Comparison of ENCODE assay signal across 17 cellular contexts in the genomic region with DNA sequence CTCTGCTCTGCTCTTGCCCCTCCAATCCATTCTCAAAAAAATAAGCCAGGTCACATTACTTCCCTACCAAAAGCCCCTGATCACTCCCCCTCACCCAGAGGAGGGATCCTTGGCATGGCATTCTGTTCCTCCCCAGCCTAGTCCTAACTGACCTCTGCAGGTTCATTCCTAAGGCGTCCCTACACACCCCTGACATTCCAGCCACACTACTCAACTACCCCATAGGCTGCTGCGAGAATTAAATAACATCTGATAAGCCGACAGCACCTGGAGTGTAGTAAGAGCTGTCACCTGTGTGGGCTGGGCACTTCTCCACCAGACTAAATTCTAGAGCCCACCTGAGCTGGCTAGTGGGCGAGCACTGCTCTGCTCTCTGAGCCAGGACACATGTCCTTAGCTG. TPM values are rescaled to one million over a fixed set of nuclear protein-coding genes. Genes with fewer than 3 reads are reported as not detected.
A peak's percentile ranks its signal among the peaks of the same experiment; 100 is the strongest.
DNase-seq lines count a peak whose midpoint lies in the region; ATAC-seq and TF ChIP-seq lines count a peak whose summit lies in the region.
"Had no signal": no experiment of that assay in that cellular context is flagged by ENCODE, and none has a peak within 500 bp of the region (broad histone marks: within the 10 kb centered on the region; RNA-seq: fewer than 3 reads in every experiment).

No MANE protein-coding gene starts in this region.

- H3K4me1 Mint-ChIP-seq in activated naive CD8-positive, alpha-beta T cell treated with anti-CD3 and anti-CD28 coated beads for 36 hours = peaks cover 26% of the 10 kb centered on the region
- H3K4me1 Mint-ChIP-seq in activated naive CD8-positive, alpha-beta T cell treated with anti-CD3 and anti-CD28 coated beads, Interleukin-2, amount 50 U/mL, for 24 hours = peaks cover 45% of the 10 kb centered on the region
- peaks cover 33% of the 10 kb centered on the region for H3K4me1 Mint-ChIP-seq in activated CD8-positive, alpha-beta T cell treated with anti-CD3 and anti-CD28 coated beads for 36 hours (ENCODE audit: low read depth)
- peaks cover 37% of the 10 kb centered on the region for H3K4me1 Mint-ChIP-seq in memory B cell

- H3K27me3 ChIP-seq in vagina = no peaks in the 10 kb centered on the region
- H3K27me3 ChIP-seq: MG63 had no signal

- no peaks in the 10 kb centered on the region for H3K36me3 ChIP-seq in vagina
- H3K36me3 ChIP-seq: MG63 had no signal

- no peak for ATAC-seq in activated naive CD8-positive, alpha-beta T cell treated with anti-CD3 and anti-CD28 coated beads, Interleukin-2, amount 50 U/mL, for 24 hours
- ATAC-seq in activated CD8-positive, alpha-beta T cell treated with anti-CD3 and anti-CD28 coated beads for 36 hours = no peak
- ATAC-seq in memory B cell (ENCODE audit: low read depth) (no peak), HG02763 (IDR thresholded peaks at IDR 0.05; ENCODE audit: unreplicated experiment) (no peak), HG03571 (IDR thresholded peaks at IDR 0.05; ENCODE audit: unreplicated experiment) (no peak)

- CTCF ChIA-PET in activated CD8-positive, alpha-beta T cell treated with anti-CD3 and anti-CD28 coated beads for 36 hours (lab: Charles Lee) = interaction anchor here (1.0 to 3.6 kb wide), 6 partner anchors 9 to 629 kb away, joined by 3 to 15 read pairs (median 3); a partner anchor contains a TSS

- TF ChIP-seq CTCF in activated CD8-positive, alpha-beta T cell treated with anti-CD3 and anti-CD28 coated beads for 36 hours (IDR thresholded peaks at IDR 0.05) = no peak
- TF ChIP-seq CTCF in vagina (IDR thresholded peaks at IDR 0.05) = no peak

- no peak for DNase-seq in activated naive CD8-positive, alpha-beta T cell treated with anti-CD3 and anti-CD28 coated beads for 36 hours
- DNase-seq in activated naive CD8-positive, alpha-beta T cell treated with anti-CD3 and anti-CD28 coated beads, Interleukin-2, amount 50 U/mL, for 24 hours = no peak
- DNase-seq in activated CD8-positive, alpha-beta T cell treated with anti-CD3 and anti-CD28 coated beads for 36 hours = no peak
- DNase-seq in memory B cell (ENCODE audit: low spot score in 2 of 2) = no peak
- DNase-seq in vagina (ENCODE audit: extremely low spot score in 2 of 2) = no peak
- DNase-seq in medulla oblongata (ENCODE audit: extremely low spot score) = no peak
- DNase-seq: activated effector memory CD4-positive, alpha-beta T cell treated with Interleukin-2 at 50 U/mL for 16 hours; DMS79 treated with DMSO at 0.1 percent for 48 hours; effector memory CD4-positive, alpha-beta T cell; NCI-H187 treated with DMSO at 0.1 percent for 48 hours; RPMI8226; stimulated activated naive CD4-positive, alpha-beta T cell had no signal

- H3K9me3 Mint-ChIP-seq in activated naive CD8-positive, alpha-beta T cell treated with anti-CD3 and anti-CD28 coated beads for 36 hours = no peaks in the 10 kb centered on the region
- no peaks in the 10 kb centered on the region for H3K9me3 Mint-ChIP-seq in activated naive CD8-positive, alpha-beta T cell treated with anti-CD3 and anti-CD28 coated beads, Interleukin-2, amount 50 U/mL, for 24 hours
- no peaks in the 10 kb centered on the region for H3K9me3 Mint-ChIP-seq in activated CD8-positive, alpha-beta T cell treated with anti-CD3 and anti-CD28 coated beads for 36 hours
- no peaks in the 10 kb centered on the region for H3K9me3 Mint-ChIP-seq in memory B cell
- H3K9me3 Mint-ChIP-seq: type B pancreatic cell had no signal

- H3K9me3 ChIP-seq in vagina = no peaks in the 10 kb centered on the region
- H3K9me3 ChIP-seq: MG63 had no signal

- H3K27me3 Mint-ChIP-seq in activated naive CD8-positive, alpha-beta T cell treated with anti-CD3 and anti-CD28 coated beads for 36 hours = no peaks in the 10 kb centered on the region
- no peaks in the 10 kb centered on the region for H3K27me3 Mint-ChIP-seq in activated naive CD8-positive, alpha-beta T cell treated with anti-CD3 and anti-CD28 coated beads, Interleukin-2, amount 50 U/mL, for 24 hours
- H3K27me3 Mint-ChIP-seq in activated CD8-positive, alpha-beta T cell treated with anti-CD3 and anti-CD28 coated beads for 36 hours = no peaks in the 10 kb centered on the region
- H3K27me3 Mint-ChIP-seq in memory B cell = no peaks in the 10 kb centered on the region

- H3K36me3 Mint-ChIP-seq in activated naive CD8-positive, alpha-beta T cell treated with anti-CD3 and anti-CD28 coated beads for 36 hours = no peaks in the 10 kb centered on the region
- no peaks in the 10 kb centered on the region for H3K36me3 Mint-ChIP-seq in activated naive CD8-positive, alpha-beta T cell treated with anti-CD3 and anti-CD28 coated beads, Interleukin-2, amount 50 U/mL, for 24 hours (ENCODE audit: low read depth)
- peaks cover 2% of the 10 kb centered on the region for H3K36me3 Mint-ChIP-seq in activated CD8-positive, alpha-beta T cell treated with anti-CD3 and anti-CD28 coated beads for 36 hours (ENCODE audit: low read depth)
- H3K36me3 Mint-ChIP-seq in memory B cell = no peaks in the 10 kb centered on the region
- H3K36me3 Mint-ChIP-seq: type B pancreatic cell had no signal

- intact Hi-C loops in activated CD8-positive, alpha-beta T cell treated with anti-CD3 and anti-CD28 coated beads for 36 hours (cut with micrococcal nuclease) = no loop called here
- intact Hi-C loops in vagina (cut with DNase I) = no loop called here

- H3K4me1 ChIP-seq in vagina = peaks cover 58% of the 10 kb centered on the region

- H3K4me3 Mint-ChIP-seq in activated naive CD8-positive, alpha-beta T cell treated with anti-CD3 and anti-CD28 coated beads for 36 hours = no peak overlapping the region
- no peak overlapping the region for H3K4me3 Mint-ChIP-seq in activated naive CD8-positive, alpha-beta T cell treated with anti-CD3 and anti-CD28 coated beads, Interleukin-2, amount 50 U/mL, for 24 hours
- H3K4me3 Mint-ChIP-seq in activated CD8-positive, alpha-beta T cell treated with anti-CD3 and anti-CD28 coated beads for 36 hours = no peak overlapping the region
- H3K4me3 Mint-ChIP-seq in memory B cell = no peak overlapping the region
- H3K4me3 Mint-ChIP-seq: type B pancreatic cell had no signal

- peak overlapping the region; percentile 18 for H3K27ac ChIP-seq in vagina

- peak overlapping the region; percentile 14 for H3K27ac Mint-ChIP-seq in activated naive CD8-positive, alpha-beta T cell treated with anti-CD3 and anti-CD28 coated beads for 36 hours
- H3K27ac Mint-ChIP-seq in activated naive CD8-positive, alpha-beta T cell treated with anti-CD3 and anti-CD28 coated beads, Interleukin-2, amount 50 U/mL, for 24 hours = no peak overlapping the region
- peak overlapping the region; percentile 92 for H3K27ac Mint-ChIP-seq in activated CD8-positive, alpha-beta T cell treated with anti-CD3 and anti-CD28 coated beads for 36 hours
- H3K27ac Mint-ChIP-seq in memory B cell = peak overlapping the region; percentile 95
- H3K27ac Mint-ChIP-seq: type B pancreatic cell had no signal

- POLR2A ChIA-PET in activated CD8-positive, alpha-beta T cell treated with anti-CD3 and anti-CD28 coated beads for 36 hours (lab: Charles Lee) = interaction anchor here (0.6 kb wide), 1 partner anchor 87 kb away, joined by 3 read pairs; no protein-coding TSS in a partner anchor

- TF ChIP-seq POLR2A in vagina (IDR thresholded peaks at IDR 0.05) = no peak

- no peak overlapping the region for H3K4me3 ChIP-seq in vagina
- H3K4me3 ChIP-seq: GM23248, MG63 had no signal

RNA-seq across cellular contexts. Expression of a gene that starts 44.7 kb away (rescaled TPM):
- total RNA-seq in activated naive CD8-positive, alpha-beta T cell treated with anti-CD3 and anti-CD28 coated beads for 36 hours = 10 to 100 TPM; 17.6 to 18.9 TPM
- 10 to 100 TPM; 14.6 to 14.9 TPM for total RNA-seq in activated CD8-positive, alpha-beta T cell treated with anti-CD3 and anti-CD28 coated beads for 36 hours
- 11.5 TPM for total RNA-seq in vagina
